In genomic region chr9:81397735-81398381, GRCh38 we compare ENCODE assay signal across 22 cellular contexts.
"Had no signal": no experiment of that assay in that cellular context is flagged by ENCODE, and none has a peak within 500 bp of the region (broad histone marks: within the 10 kb centered on the region; RNA-seq: fewer than 3 reads in every experiment).

No MANE protein-coding gene starts in this region.

- DNase-seq: activated B cell treated with CpG ODN at 0.5 μM for 24 hours; activated CD4-positive, alpha-beta T cell treated with anti-CD3 and anti-CD28 coated beads for 4 hours; activated CD4-positive, alpha-beta T cell treated with anti-CD3 and anti-CD28 coated beads, Interleukin-2, amount 50 U/mL, for 48 hours; activated CD8-positive, alpha-beta memory T cell treated with anti-CD3 and anti-CD28 coated beads, Interleukin-2, amount 50 U/mL, for 48 hours; activated naive CD4-positive, alpha-beta T cell; activated naive CD8-positive, alpha-beta T cell treated with anti-CD3 and anti-CD28 coated beads for 36 hours; activated T-cell treated with anti-CD3 and anti-CD28 coated beads, Interleukin-2, amount 50 U/mL, for 4 hours; colonic mucosa; endodermal cell; heart left ventricle; naive thymus-derived CD4-positive, alpha-beta T cell; retina; stimulated activated CD4-positive, alpha-beta T cell treated with anti-CD3 and anti-CD28 coated beads, Interleukin-4, amount 100 ng/mL, for 4 hours; T-helper 1 cell; T-helper 9 cell; tibial artery had no signal

- H3K9me3 Mint-ChIP-seq: activated B cell treated with CpG ODN at 0.5 μM for 24 hours; activated naive CD8-positive, alpha-beta T cell treated with anti-CD3 and anti-CD28 coated beads for 36 hours; endodermal cell had no signal

- H3K4me1 ChIP-seq: colonic mucosa had no signal

- H3K27ac ChIP-seq: breast epithelium, colonic mucosa, epithelial cell of prostate, tibial artery had no signal

- H3K4me3 ChIP-seq: breast epithelium, colonic mucosa, heart left ventricle, lung, tibial artery had no signal

- H3K36me3 ChIP-seq: breast epithelium, colonic mucosa, heart left ventricle, tibial artery had no signal

- H3K36me3 Mint-ChIP-seq: activated naive CD8-positive, alpha-beta T cell treated with anti-CD3 and anti-CD28 coated beads for 36 hours; naive thymus-derived CD4-positive, alpha-beta T cell had no signal

- H3K4me1 Mint-ChIP-seq: activated B cell treated with CpG ODN at 0.5 μM for 24 hours; activated naive CD8-positive, alpha-beta T cell treated with anti-CD3 and anti-CD28 coated beads for 36 hours; naive thymus-derived CD4-positive, alpha-beta T cell had no signal

- H3K9me3 ChIP-seq: breast epithelium, colonic mucosa, heart left ventricle, tibial artery had no signal

- H3K27me3 Mint-ChIP-seq: activated B cell treated with CpG ODN at 0.5 μM for 24 hours; activated naive CD8-positive, alpha-beta T cell treated with anti-CD3 and anti-CD28 coated beads for 36 hours; progenitor cell of endocrine pancreas; stimulated activated naive CD8-positive, alpha-beta T cell treated with anti-CD3 and anti-CD28 coated beads, Interleukin-15, Interleukin-2, amounts not matched to agents 100 ng/mL and 50 ng/mL, for 24 hours had no signal

- H3K4me3 Mint-ChIP-seq: activated B cell treated with CpG ODN at 0.5 μM for 24 hours; activated naive CD8-positive, alpha-beta T cell treated with anti-CD3 and anti-CD28 coated beads for 36 hours; activated T-cell treated with anti-CD3 and anti-CD28 coated beads, Interleukin-2, amount 50 U/mL, for 4 hours; endodermal cell; naive thymus-derived CD4-positive, alpha-beta T cell; stimulated activated naive CD8-positive, alpha-beta T cell treated with anti-CD3 and anti-CD28 coated beads, Interleukin-15, Interleukin-2, amounts not matched to agents 100 ng/mL and 50 ng/mL, for 24 hours had no signal

- H3K27me3 ChIP-seq: breast epithelium, colonic mucosa, heart left ventricle, tibial artery had no signal

- H3K27ac Mint-ChIP-seq: activated B cell treated with CpG ODN at 0.5 μM for 24 hours; activated naive CD8-positive, alpha-beta T cell treated with anti-CD3 and anti-CD28 coated beads for 36 hours; activated T-helper 2 cell treated with anti-CD3 and anti-CD28 coated beads, Interferon-gamma antibody, Interleukin-2, Interleukin-4, amounts not matched to agents 10 μg/mL and 5 μg/mL and 100 μg/mL, durations not matched to agents 14 hours and 24 hours and 36 hours; endodermal cell; naive thymus-derived CD4-positive, alpha-beta T cell; progenitor cell of endocrine pancreas; stimulated activated naive CD8-positive, alpha-beta T cell treated with anti-CD3 and anti-CD28 coated beads, Interleukin-15, Interleukin-2, amounts not matched to agents 100 ng/mL and 50 ng/mL, for 24 hours had no signal
